1 cellular context compared by ENCODE assay signal in the genomic region with DNA sequence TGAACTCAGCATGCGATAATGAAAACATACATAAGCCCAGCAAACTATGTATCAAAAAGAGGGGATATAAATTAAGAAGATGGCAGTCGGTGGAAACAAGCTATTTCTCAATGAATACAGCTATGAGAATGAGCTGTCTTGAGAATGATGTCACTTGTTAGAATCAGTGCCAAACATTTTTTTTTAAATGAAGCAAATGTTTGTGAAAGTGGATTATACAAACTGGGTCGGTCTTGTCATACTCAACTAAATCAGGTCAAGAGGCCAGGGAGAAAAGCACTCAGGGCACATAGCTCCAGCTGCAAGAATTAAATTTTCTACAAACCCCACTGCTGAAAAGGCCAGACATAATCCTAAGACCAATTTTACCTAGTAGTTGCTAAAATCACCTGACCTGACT.
TF ChIP-seq lines count a peak whose summit lies in the region.

No MANE protein-coding gene starts in this region.

TF ChIP-seq in GM23338, 12 proteins besides CTCF, POLR2A, EP300 and RAD21:
- TF ChIP-seq, protein P1, sequence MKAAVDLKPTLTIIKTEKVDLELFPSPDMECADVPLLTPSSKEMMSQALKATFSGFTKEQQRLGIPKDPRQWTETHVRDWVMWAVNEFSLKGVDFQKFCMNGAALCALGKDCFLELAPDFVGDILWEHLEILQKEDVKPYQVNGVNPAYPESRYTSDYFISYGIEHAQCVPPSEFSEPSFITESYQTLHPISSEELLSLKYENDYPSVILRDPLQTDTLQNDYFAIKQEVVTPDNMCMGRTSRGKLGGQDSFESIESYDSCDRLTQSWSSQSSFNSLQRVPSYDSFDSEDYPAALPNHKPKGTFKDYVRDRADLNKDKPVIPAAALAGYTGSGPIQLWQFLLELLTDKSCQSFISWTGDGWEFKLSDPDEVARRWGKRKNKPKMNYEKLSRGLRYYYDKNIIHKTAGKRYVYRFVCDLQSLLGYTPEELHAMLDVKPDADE (IDR thresholded peaks at IDR 0.05) = no peak
- TF ChIP-seq EZH2phosphoT487 (IDR thresholded peaks at IDR 0.05; ENCODE audit: unreplicated experiment) (no peak), NANOG (IDR thresholded peaks at IDR 0.05; ENCODE audit: borderline replicate concordance) (no peak), STAT1 (IDR thresholded peaks at IDR 0.05; ENCODE audit: unreplicated experiment) (no peak), EZH2 (IDR thresholded peaks at IDR 0.05; ENCODE audit: low read depth, unreplicated experiment) (no peak), CREB1 (CRISPR knock-in tag; IDR thresholded peaks at IDR 0.05; ENCODE audit: low read depth) (no peak), POLR2AphosphoS5 (IDR thresholded peaks at IDR 0.05; ENCODE audit: low read depth) (no peak)
- TF ChIP-seq, protein P2, sequence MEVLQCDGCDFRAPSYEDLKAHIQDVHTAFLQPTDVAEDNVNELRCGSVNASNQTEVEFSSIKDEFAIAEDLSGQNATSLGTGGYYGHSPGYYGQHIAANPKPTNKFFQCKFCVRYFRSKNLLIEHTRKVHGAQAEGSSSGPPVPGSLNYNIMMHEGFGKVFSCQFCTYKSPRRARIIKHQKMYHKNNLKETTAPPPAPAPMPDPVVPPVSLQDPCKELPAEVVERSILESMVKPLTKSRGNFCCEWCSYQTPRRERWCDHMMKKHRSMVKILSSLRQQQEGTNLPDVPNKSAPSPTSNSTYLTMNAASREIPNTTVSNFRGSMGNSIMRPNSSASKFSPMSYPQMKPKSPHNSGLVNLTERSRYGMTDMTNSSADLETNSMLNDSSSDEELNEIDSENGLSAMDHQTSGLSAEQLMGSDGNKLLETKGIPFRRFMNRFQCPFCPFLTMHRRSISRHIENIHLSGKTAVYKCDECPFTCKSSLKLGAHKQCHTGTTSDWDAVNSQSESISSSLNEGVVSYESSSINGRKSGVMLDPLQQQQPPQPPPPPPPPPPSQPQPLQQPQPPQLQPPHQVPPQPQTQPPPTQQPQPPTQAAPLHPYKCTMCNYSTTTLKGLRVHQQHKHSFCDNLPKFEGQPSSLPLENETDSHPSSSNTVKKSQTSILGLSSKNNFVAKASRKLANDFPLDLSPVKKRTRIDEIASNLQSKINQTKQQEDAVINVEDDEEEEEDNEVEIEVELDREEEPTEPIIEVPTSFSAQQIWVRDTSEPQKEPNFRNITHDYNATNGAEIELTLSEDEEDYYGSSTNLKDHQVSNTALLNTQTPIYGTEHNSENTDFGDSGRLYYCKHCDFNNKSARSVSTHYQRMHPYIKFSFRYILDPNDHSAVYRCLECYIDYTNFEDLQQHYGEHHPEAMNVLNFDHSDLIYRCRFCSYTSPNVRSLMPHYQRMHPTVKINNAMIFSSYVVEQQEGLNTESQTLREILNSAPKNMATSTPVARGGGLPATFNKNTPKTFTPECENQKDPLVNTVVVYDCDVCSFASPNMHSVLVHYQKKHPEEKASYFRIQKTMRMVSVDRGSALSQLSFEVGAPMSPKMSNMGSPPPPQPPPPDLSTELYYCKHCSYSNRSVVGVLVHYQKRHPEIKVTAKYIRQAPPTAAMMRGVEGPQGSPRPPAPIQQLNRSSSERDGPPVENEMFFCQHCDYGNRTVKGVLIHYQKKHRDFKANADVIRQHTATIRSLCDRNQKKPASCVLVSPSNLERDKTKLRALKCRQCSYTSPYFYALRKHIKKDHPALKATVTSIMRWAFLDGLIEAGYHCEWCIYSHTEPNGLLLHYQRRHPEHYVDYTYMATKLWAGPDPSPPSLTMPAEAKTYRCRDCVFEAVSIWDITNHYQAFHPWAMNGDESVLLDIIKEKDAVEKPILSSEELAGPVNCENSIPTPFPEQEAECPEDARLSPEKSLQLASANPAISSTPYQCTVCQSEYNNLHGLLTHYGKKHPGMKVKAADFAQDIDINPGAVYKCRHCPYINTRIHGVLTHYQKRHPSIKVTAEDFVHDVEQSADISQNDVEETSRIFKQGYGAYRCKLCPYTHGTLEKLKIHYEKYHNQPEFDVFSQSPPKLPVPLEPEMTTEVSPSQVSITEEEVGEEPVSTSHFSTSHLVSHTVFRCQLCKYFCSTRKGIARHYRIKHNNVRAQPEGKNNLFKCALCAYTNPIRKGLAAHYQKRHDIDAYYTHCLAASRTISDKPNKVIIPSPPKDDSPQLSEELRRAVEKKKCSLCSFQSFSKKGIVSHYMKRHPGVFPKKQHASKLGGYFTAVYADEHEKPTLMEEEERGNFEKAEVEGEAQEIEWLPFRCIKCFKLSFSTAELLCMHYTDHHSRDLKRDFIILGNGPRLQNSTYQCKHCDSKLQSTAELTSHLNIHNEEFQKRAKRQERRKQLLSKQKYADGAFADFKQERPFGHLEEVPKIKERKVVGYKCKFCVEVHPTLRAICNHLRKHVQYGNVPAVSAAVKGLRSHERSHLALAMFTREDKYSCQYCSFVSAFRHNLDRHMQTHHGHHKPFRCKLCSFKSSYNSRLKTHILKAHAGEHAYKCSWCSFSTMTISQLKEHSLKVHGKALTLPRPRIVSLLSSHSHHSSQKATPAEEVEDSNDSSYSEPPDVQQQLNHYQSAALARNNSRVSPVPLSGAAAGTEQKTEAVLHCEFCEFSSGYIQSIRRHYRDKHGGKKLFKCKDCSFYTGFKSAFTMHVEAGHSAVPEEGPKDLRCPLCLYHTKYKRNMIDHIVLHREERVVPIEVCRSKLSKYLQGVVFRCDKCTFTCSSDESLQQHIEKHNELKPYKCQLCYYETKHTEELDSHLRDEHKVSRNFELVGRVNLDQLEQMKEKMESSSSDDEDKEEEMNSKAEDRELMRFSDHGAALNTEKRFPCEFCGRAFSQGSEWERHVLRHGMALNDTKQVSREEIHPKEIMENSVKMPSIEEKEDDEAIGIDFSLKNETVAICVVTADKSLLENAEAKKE (CRISPR knock-in tag; IDR thresholded peaks at IDR 0.05) = no peak
